9 cellular contexts compared by ENCODE assay signal in the genomic region with DNA sequence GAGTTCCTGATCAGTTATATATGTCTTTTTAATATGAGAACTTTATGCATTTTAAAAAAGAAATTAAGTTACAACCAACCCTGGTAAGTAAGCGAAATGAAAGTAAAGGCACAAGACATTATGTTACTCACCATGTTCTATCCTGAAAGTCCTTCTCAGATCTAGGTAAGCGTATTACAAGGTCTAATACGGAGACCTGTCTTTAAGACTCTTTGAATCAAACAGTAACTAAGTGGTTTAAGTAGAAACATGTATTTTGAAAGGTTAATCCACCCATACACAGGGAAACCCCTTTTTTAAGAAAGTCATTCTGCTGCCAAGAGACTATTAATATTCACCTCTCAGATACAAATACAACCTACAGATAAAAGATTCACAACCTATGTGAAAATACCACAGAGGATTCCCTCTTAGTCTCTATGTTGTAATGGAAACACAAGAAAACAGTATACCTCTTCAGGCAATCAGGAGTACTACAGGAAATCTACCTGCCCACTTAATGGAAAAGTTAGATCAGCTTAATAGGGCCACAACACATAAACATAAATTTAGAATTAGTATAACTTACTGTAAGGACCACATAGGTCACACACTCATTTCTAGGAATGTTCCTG.
DNase-seq lines count a peak whose midpoint lies in the region; ATAC-seq and TF ChIP-seq lines count a peak whose summit lies in the region.
"Had no signal": no experiment of that assay in that cellular context is flagged by ENCODE, and none has a peak within 500 bp of the region (broad histone marks: within the 10 kb centered on the region; RNA-seq: fewer than 3 reads in every experiment).

No MANE protein-coding gene starts in this region.

- H3K9me3 ChIP-seq in SK-N-SH = no peaks in the 10 kb centered on the region
- H3K9me3 ChIP-seq: SJSA1 had no signal

- H3K9me3 Mint-ChIP-seq in progenitor cell of endocrine pancreas (ENCODE audit: low read depth) = no peaks in the 10 kb centered on the region

- no peak overlapping the region for H3K27ac ChIP-seq in SK-N-SH (ENCODE audit: low read depth in 2 of 2, low read length in 1 of 2)
- H3K27ac ChIP-seq: SJSA1 had no signal

- no peak overlapping the region for H3K4me3 ChIP-seq in SK-N-SH (ENCODE audit: low read depth in 2 of 2, low read length in 1 of 2)
- H3K4me3 ChIP-seq: SJSA1 had no signal

- TF ChIP-seq EP300 in SK-N-SH (IDR thresholded peaks at IDR 0.05; ENCODE audit: borderline replicate concordance in 1 of 2, low read depth in 1 of 2, low read length in 1 of 2) = no peak

- no peak overlapping the region for H3K4me2 ChIP-seq in SK-N-SH

- no peak for TF ChIP-seq CTCF in SK-N-SH (IDR thresholded peaks at IDR 0.05)
- TF ChIP-seq CTCF in progenitor cell of endocrine pancreas (IDR thresholded peaks at IDR 0.05; ENCODE audit: unreplicated experiment) = peak; percentile 34

- no peaks in the 10 kb centered on the region for H3K79me2 ChIP-seq in SK-N-SH (ENCODE audit: insufficient read depth)

- H3K27ac Mint-ChIP-seq in progenitor cell of endocrine pancreas = no peak overlapping the region

- H4K20me1 ChIP-seq in SK-N-SH (ENCODE audit: insufficient read depth) = no peaks in the 10 kb centered on the region

- no peak overlapping the region for H3K9ac ChIP-seq in SK-N-SH

- H3K4me3 Mint-ChIP-seq in progenitor cell of endocrine pancreas (ENCODE audit: low read depth) = no peak overlapping the region

- H2AFZ ChIP-seq in SK-N-SH (ENCODE audit: low read depth) = no peak overlapping the region

- H3K27me3 ChIP-seq in SK-N-SH (ENCODE audit: insufficient read depth) = no peaks in the 10 kb centered on the region; the same call in 1 of the 2 replicates
- H3K27me3 ChIP-seq: SJSA1 had no signal

- DNase-seq in SK-N-SH (no peak), progenitor cell of endocrine pancreas (ENCODE audit: low spot score, unreplicated experiment) (no peak), midbrain (lab: John Stamatoyannopoulos, UW) (no peak), head of caudate nucleus (no peak), NCI-H2107 (lab: John Stamatoyannopoulos, UW) (no peak)

- no peak for TF ChIP-seq RAD21 in SK-N-SH (IDR thresholded peaks at IDR 0.05; ENCODE audit: low read length)

- no peaks in the 10 kb centered on the region for H3K9me2 ChIP-seq in SK-N-SH

- no peaks in the 10 kb centered on the region for H3K36me3 ChIP-seq in SK-N-SH (replicated peaks in 1 of 2; ENCODE audit: control insufficient read depth in 1 of 2, insufficient read depth in 2 of 2, low read length in 1 of 2)
- H3K36me3 ChIP-seq: SJSA1 had no signal

- H3K4me1 ChIP-seq in SK-N-SH (ENCODE audit: control insufficient read depth in 1 of 2, insufficient read depth in 2 of 2, low read depth in 1 of 2, low read length in 1 of 2) = no peaks in the 10 kb centered on the region
- H3K4me1 ChIP-seq: SJSA1 had no signal

- peaks cover 20% of the 10 kb centered on the region for H3K4me1 Mint-ChIP-seq in progenitor cell of endocrine pancreas (ENCODE audit: low read depth)

- intact Hi-C loops in head of caudate nucleus (cut with DNase I) = no loop called here

- H3F3A ChIP-seq in SK-N-SH (replicated peaks; ENCODE audit: insufficient read depth) = no peaks in the 10 kb centered on the region

- peak; percentile 57; the same call in 2 of the 3 replicates for ATAC-seq in SK-N-SH treated with all-trans-retinoic acid at 6 μM for 48 hours
- ATAC-seq in GM21786 (IDR thresholded peaks at IDR 0.05; ENCODE audit: unreplicated experiment) = peak; percentile 78
- peak; percentile 74 for ATAC-seq in HG03565 (IDR thresholded peaks at IDR 0.05; ENCODE audit: unreplicated experiment)

- H3K36me3 Mint-ChIP-seq in progenitor cell of endocrine pancreas (ENCODE audit: insufficient read depth) = no peaks in the 10 kb centered on the region

- POLR2A ChIA-PET in SK-N-SH (lab: Yijun Ruan, JAX) = no interaction called here

- no peaks in the 10 kb centered on the region for H3K27me3 Mint-ChIP-seq in progenitor cell of endocrine pancreas

- 11% methylated on average over 3 of the region's 3 CpGs for whole genome bisulfite sequencing in SK-N-SH (ENCODE audit: low lambda C conversion rate)

- CTCF ChIA-PET in SK-N-SH (lab: Yijun Ruan, JAX) = interaction anchor here (0.8 to 1.7 kb wide), 2 partner anchors 11 to 34 kb away, joined by 3 to 4 read pairs; no protein-coding TSS in a partner anchor

TF ChIP-seq in SK-N-SH treated with all-trans-retinoic acid at 6 μM for 48 hours, 23 proteins besides CTCF, POLR2A, EP300 and RAD21 (continues in another document):
- TF ChIP-seq PPARA (CRISPR knock-in tag; IDR thresholded peaks at IDR 0.05; ENCODE audit: borderline replicate concordance) (no peak), TCF4 (CRISPR knock-in tag; IDR thresholded peaks at IDR 0.05; ENCODE audit: borderline replicate concordance) (no peak), ZC3H10 (CRISPR knock-in tag; IDR thresholded peaks at IDR 0.05) (no peak), ARNTL (CRISPR knock-in tag; IDR thresholded peaks at IDR 0.05; ENCODE audit: borderline replicate concordance, low read depth) (no peak), ZFP30 (CRISPR knock-in tag; IDR thresholded peaks at IDR 0.05) (no peak)
- TF ChIP-seq, protein P1, sequence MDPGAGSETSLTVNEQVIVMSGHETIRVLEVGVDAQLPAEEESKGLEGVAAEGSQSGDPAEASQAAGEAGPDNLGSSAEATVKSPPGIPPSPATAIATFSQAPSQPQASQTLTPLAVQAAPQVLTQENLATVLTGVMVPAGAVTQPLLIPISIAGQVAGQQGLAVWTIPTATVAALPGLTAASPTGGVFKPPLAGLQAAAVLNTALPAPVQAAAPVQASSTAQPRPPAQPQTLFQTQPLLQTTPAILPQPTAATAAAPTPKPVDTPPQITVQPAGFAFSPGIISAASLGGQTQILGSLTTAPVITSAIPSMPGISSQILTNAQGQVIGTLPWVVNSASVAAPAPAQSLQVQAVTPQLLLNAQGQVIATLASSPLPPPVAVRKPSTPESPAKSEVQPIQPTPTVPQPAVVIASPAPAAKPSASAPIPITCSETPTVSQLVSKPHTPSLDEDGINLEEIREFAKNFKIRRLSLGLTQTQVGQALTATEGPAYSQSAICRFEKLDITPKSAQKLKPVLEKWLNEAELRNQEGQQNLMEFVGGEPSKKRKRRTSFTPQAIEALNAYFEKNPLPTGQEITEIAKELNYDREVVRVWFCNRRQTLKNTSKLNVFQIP (CRISPR knock-in tag; IDR thresholded peaks at IDR 0.05; ENCODE audit: borderline replicate concordance, low read depth) = no peak
- TF ChIP-seq, protein P2, sequence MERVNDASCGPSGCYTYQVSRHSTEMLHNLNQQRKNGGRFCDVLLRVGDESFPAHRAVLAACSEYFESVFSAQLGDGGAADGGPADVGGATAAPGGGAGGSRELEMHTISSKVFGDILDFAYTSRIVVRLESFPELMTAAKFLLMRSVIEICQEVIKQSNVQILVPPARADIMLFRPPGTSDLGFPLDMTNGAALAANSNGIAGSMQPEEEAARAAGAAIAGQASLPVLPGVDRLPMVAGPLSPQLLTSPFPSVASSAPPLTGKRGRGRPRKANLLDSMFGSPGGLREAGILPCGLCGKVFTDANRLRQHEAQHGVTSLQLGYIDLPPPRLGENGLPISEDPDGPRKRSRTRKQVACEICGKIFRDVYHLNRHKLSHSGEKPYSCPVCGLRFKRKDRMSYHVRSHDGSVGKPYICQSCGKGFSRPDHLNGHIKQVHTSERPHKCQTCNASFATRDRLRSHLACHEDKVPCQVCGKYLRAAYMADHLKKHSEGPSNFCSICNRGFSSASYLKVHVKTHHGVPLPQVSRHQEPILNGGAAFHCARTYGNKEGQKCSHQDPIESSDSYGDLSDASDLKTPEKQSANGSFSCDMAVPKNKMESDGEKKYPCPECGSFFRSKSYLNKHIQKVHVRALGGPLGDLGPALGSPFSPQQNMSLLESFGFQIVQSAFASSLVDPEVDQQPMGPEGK (CRISPR knock-in tag; IDR thresholded peaks at IDR 0.05; ENCODE audit: borderline replicate concordance) = no peak

TF ChIP-seq in SK-N-SH, 30 proteins besides CTCF, POLR2A, EP300 and RAD21 (continues in another document):
- no peak for TF ChIP-seq NRF1 (IDR thresholded peaks at IDR 0.05; ENCODE audit: low read depth, low read length)
- no peak for TF ChIP-seq MAX (IDR thresholded peaks at IDR 0.05; ENCODE audit: low read depth)
- TF ChIP-seq NFIC (IDR thresholded peaks at IDR 0.05; ENCODE audit: borderline replicate concordance) = no peak
- no peak for TF ChIP-seq SIN3A (IDR thresholded peaks at IDR 0.05; ENCODE audit: borderline replicate concordance, low read depth, low read length)
- no peak for TF ChIP-seq TEAD4 (IDR thresholded peaks at IDR 0.05; ENCODE audit: borderline replicate concordance, insufficient read depth)
- TF ChIP-seq, protein P3, sequence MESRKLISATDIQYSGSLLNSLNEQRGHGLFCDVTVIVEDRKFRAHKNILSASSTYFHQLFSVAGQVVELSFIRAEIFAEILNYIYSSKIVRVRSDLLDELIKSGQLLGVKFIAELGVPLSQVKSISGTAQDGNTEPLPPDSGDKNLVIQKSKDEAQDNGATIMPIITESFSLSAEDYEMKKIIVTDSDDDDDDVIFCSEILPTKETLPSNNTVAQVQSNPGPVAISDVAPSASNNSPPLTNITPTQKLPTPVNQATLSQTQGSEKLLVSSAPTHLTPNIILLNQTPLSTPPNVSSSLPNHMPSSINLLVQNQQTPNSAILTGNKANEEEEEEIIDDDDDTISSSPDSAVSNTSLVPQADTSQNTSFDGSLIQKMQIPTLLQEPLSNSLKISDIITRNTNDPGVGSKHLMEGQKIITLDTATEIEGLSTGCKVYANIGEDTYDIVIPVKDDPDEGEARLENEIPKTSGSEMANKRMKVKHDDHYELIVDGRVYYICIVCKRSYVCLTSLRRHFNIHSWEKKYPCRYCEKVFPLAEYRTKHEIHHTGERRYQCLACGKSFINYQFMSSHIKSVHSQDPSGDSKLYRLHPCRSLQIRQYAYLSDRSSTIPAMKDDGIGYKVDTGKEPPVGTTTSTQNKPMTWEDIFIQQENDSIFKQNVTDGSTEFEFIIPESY (IDR thresholded peaks at IDR 0.05; ENCODE audit: borderline replicate concordance, low read depth) = no peak
- TF ChIP-seq ELF1 (IDR thresholded peaks at IDR 0.05) = no peak
- no peak for TF ChIP-seq RCOR1 (IDR thresholded peaks at IDR 0.05; ENCODE audit: low read length)
- no peak for TF ChIP-seq POLR2AphosphoS5 (IDR thresholded peaks at IDR 0.05; ENCODE audit: low read depth, low read length)
- no peak for TF ChIP-seq FOXJ3 (CRISPR knock-in tag; IDR thresholded peaks at IDR 0.05)
- no peak for TF ChIP-seq FOXM1 (IDR thresholded peaks at IDR 0.05; ENCODE audit: low read depth)
